1 cellular context compared by ENCODE assay signal in the genomic region with DNA sequence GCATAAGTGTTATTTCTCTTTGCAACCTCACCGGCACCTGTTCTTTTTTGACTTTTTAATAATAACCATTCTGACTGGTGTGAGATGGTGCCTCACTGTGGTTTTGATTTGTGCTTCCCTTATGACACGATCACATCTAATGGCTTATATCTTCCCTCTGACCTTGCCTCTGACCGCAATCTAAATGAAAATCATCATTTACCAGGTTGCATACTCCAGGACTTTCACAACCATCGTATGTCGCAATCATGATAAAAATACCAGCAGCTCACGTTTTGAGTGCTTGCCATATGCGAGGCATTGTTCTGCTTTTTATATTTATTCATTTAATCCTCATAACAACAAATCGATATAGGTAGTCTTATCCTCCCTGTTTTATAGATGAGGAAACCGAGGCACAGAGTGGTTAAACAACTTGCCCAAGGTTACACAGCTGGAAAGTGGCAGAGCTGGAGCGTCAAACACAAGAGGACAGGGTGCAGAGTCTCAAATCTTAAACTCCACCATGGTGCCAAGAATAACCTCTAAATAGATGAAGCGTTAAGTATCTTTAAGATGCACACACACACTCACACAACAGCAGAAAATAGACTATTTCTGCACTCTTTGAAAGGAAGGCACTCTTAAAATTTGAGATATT.
TF ChIP-seq lines count a peak whose summit lies in the region.

No MANE protein-coding gene starts in this region.

TF ChIP-seq in IMR-90, 13 proteins besides CTCF, POLR2A, EP300 and RAD21 (continued from another document):
- TF ChIP-seq, protein P1, sequence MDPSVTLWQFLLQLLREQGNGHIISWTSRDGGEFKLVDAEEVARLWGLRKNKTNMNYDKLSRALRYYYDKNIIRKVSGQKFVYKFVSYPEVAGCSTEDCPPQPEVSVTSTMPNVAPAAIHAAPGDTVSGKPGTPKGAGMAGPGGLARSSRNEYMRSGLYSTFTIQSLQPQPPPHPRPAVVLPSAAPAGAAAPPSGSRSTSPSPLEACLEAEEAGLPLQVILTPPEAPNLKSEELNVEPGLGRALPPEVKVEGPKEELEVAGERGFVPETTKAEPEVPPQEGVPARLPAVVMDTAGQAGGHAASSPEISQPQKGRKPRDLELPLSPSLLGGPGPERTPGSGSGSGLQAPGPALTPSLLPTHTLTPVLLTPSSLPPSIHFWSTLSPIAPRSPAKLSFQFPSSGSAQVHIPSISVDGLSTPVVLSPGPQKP (IDR thresholded peaks at IDR 0.05; ENCODE audit: borderline replicate concordance, low read depth, low read length) = no peak
- TF ChIP-seq RFX5 (IDR thresholded peaks at IDR 0.05; ENCODE audit: low read depth, low read length) = no peak
